ENCODE assay signal across 10 cellular contexts in genomic region chrX:135050603-135051002, GRCh38. TPM values are rescaled to one million over a fixed set of nuclear protein-coding genes. Genes with fewer than 3 reads are reported as not detected.
DNase-seq lines count a peak whose midpoint lies in the region; ATAC-seq and TF ChIP-seq lines count a peak whose summit lies in the region.
"Had no signal": no experiment of that assay in that cellular context is flagged by ENCODE, and none has a peak within 500 bp of the region (broad histone marks: within the 10 kb centered on the region; RNA-seq: fewer than 3 reads in every experiment).

No MANE protein-coding gene starts in this region.

- no peaks in the 10 kb centered on the region for H3K27me3 Mint-ChIP-seq in dendritic cell treated with granulocyte-macrophage colony-stimulating factor and Interleukin-4, amounts not matched to agents 40 ng/mL and 50 ng/mL, for 4 days
- no peaks in the 10 kb centered on the region for H3K27me3 Mint-ChIP-seq in nephron (ENCODE audit: low read depth)

- peak overlapping the region; percentile 63 for H3K4me3 ChIP-seq in BJ (ENCODE audit: low read depth, low read length)
- peak overlapping the region; percentile 61 for H3K4me3 ChIP-seq in MG63

- TF ChIP-seq CTCF in BJ (IDR thresholded peaks at IDR 0.05; ENCODE audit: insufficient read depth, low read depth, low read length) (no peak), nephron (IDR thresholded peaks at IDR 0.05; ENCODE audit: unreplicated experiment in 3 of 3) (no peak)

- no peaks in the 10 kb centered on the region for H3K9me3 Mint-ChIP-seq in dendritic cell treated with granulocyte-macrophage colony-stimulating factor and Interleukin-4, amounts not matched to agents 40 ng/mL and 50 ng/mL, for 4 days
- H3K9me3 Mint-ChIP-seq in nephron, result peaks cover 9% of the 10 kb centered on the region

- intact Hi-C loops in dendritic cell treated with granulocyte-macrophage colony-stimulating factor and Interleukin-4, amounts not matched to agents 40 ng/mL and 50 ng/mL, for 4 days (cut with micrococcal nuclease), result loop anchor here (10.0 kb wide), 1 partner anchor 46 kb away; no protein-coding TSS in a partner anchor

- no peaks in the 10 kb centered on the region for H3K9me3 ChIP-seq in MG63

- H3K27ac Mint-ChIP-seq in dendritic cell treated with granulocyte-macrophage colony-stimulating factor and Interleukin-4, amounts not matched to agents 40 ng/mL and 50 ng/mL, for 4 days, result peak overlapping the region; percentile 94
- H3K27ac Mint-ChIP-seq in nephron, result peak overlapping the region; percentile 92 to 97 (median 93)

- ATAC-seq in GM21825 (IDR thresholded peaks at IDR 0.05; ENCODE audit: unreplicated experiment), result no peak

- peak overlapping the region; percentile 73 for H3K4me3 Mint-ChIP-seq in dendritic cell treated with granulocyte-macrophage colony-stimulating factor and Interleukin-4, amounts not matched to agents 40 ng/mL and 50 ng/mL, for 4 days
- peak overlapping the region; percentile 87 to 95 (median 92) for H3K4me3 Mint-ChIP-seq in nephron

- peaks cover 18% of the 10 kb centered on the region for H3K4me1 Mint-ChIP-seq in dendritic cell treated with granulocyte-macrophage colony-stimulating factor and Interleukin-4, amounts not matched to agents 40 ng/mL and 50 ng/mL, for 4 days (ENCODE audit: low read depth)
- H3K4me1 Mint-ChIP-seq in nephron, result peaks cover 21% of the 10 kb centered on the region

- CTCF ChIA-PET in BJ (lab: Yijun Ruan, JAX), result no interaction called here

- POLR2A ChIA-PET in BJ (lab: Charles Lee), result no interaction called here

- DNase-seq in BJ (ENCODE audit: low read depth), result no peak
- DNase-seq in MG63, result no peak
- no peak for DNase-seq in AG08396 (ENCODE audit: low spot score)
- DNase-seq in C1 segment of cervical spinal cord (lab: John Stamatoyannopoulos, UW), result no peak
- DNase-seq in medulla oblongata (ENCODE audit: extremely low spot score), result no peak
- DNase-seq: activated CD4-positive, CD25-positive, alpha-beta regulatory T cell treated with anti-CD3 and anti-CD28 coated beads, Interleukin-2, amount 50 U/mL, for 72 hours; effector CD4-positive, alpha-beta T cell had no signal

- H3K36me3 ChIP-seq in BJ (ENCODE audit: control insufficient read depth, insufficient read depth, low read length) (no peaks in the 10 kb centered on the region; the same call in 1 of the 2 replicates), MG63 (0 out of 2 replicates have a peak, but pooled peaks cover 3% of the 10 kb centered on the region)

- H3K36me3 Mint-ChIP-seq in dendritic cell treated with granulocyte-macrophage colony-stimulating factor and Interleukin-4, amounts not matched to agents 40 ng/mL and 50 ng/mL, for 4 days (ENCODE audit: low read depth), result peaks cover 9% of the 10 kb centered on the region
- H3K36me3 Mint-ChIP-seq in nephron (ENCODE audit: low read depth), result peaks cover 15% of the 10 kb centered on the region

- H3K27me3 ChIP-seq in BJ (ENCODE audit: control insufficient read depth, insufficient read depth, low read length), result no peaks in the 10 kb centered on the region
- H3K27me3 ChIP-seq in MG63, result no peaks in the 10 kb centered on the region

RNA-seq across cellular contexts. Expression of gene RTL8A, which starts 1.3 kb away (rescaled TPM):
- polyA plus RNA-seq in BJ (2011; rRNA removed), result 62.5 and 82.3 TPM in 2 replicates
- polyA minus RNA-seq in BJ (2011; rRNA and poly(A)+ RNA removed), result 21.5 and 22.7 TPM in 2 replicates
- total RNA-seq in MG63 (2014; rRNA removed; shearing (Covaris generic); ENCODE audit: low replicate concordance), result 1.4 and 2.4 TPM in 2 replicates

RNA-seq across cellular contexts. Expression of gene RTL8C, which starts 18.4 kb away (rescaled TPM):
- polyA plus RNA-seq in BJ (2011; rRNA removed), result 138 and 174 TPM in 2 replicates
- polyA minus RNA-seq in BJ (2011; rRNA and poly(A)+ RNA removed), result 104 and 116 TPM in 2 replicates
- total RNA-seq in MG63 (2014; rRNA removed; shearing (Covaris generic); ENCODE audit: low replicate concordance), result 13.3 and 32.0 TPM in 2 replicates

RNA-seq across cellular contexts. Expression of gene RTL8B, which starts 28.3 kb away (rescaled TPM):
- 11.8 and 16.1 TPM in 2 replicates for polyA plus RNA-seq in BJ (2011; rRNA removed)
- polyA minus RNA-seq in BJ (2011; rRNA and poly(A)+ RNA removed), result 5.5 and 9.3 TPM in 2 replicates
- 5.8 and 7.0 TPM in 2 replicates for total RNA-seq in MG63 (2014; rRNA removed; shearing (Covaris generic); ENCODE audit: low replicate concordance)

RNA-seq across cellular contexts. Expression of gene SMIM10L2B, which starts 47.9 kb away (rescaled TPM):
- polyA plus RNA-seq in BJ (2011; rRNA removed), result 0.64 and 0.67 TPM in 2 replicates
- 0.72 and 0.76 TPM in 2 replicates for polyA minus RNA-seq in BJ (2011; rRNA and poly(A)+ RNA removed)
- total RNA-seq in MG63 (2014; rRNA removed; shearing (Covaris generic); ENCODE audit: low replicate concordance), result 0.07 and 0.66 TPM in 2 replicates

RNA-seq across cellular contexts. Expression of gene SMIM10, which starts 59.8 kb away (rescaled TPM):
- 4.8 and 5.2 TPM in 2 replicates for polyA plus RNA-seq in BJ (2011; rRNA removed)
- 0.66 and 0.72 TPM in 2 replicates for polyA minus RNA-seq in BJ (2011; rRNA and poly(A)+ RNA removed)
- 12.0 and 44.9 TPM in 2 replicates for total RNA-seq in MG63 (2014; rRNA removed; shearing (Covaris generic); ENCODE audit: low replicate concordance)
